ENCODE assay signal across 13 cellular contexts in the genomic region with DNA sequence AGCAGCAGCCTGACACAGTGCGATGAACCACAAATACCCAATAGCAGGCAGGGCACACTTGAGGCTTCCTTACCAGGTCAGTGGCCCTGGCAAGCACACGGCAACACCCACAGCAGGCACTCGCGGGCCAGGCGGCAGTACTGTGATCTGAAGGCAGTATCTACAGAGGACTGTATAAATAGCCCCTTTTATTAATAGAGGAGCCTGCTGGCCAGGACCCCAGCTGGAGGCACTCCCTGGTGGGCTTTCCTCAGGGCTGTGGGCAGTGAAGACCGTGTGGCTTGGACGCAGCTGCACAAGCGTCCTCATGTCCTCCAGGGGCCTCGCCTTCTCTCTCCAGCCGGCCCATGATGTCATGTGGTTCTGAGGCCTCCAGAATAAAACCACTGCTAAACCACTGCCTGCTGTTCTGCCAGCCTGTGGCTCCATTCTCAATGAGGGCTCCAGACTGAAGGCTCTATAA. TPM values are rescaled to one million over a fixed set of nuclear protein-coding genes. Genes with fewer than 3 reads are reported as not detected.
DNase-seq lines count a peak whose midpoint lies in the region; ATAC-seq and TF ChIP-seq lines count a peak whose summit lies in the region.
"Had no signal": no experiment of that assay in that cellular context is flagged by ENCODE, and none has a peak within 500 bp of the region (broad histone marks: within the 10 kb centered on the region; RNA-seq: fewer than 3 reads in every experiment).

No MANE protein-coding gene starts in this region.

- no peaks in the 10 kb centered on the region for H3K79me2 ChIP-seq in trophoblast cell (ENCODE audit: control insufficient read depth, insufficient read depth, low read length, poor library complexity)

- TF ChIP-seq CTCF in glutamatergic neuron (IDR thresholded peaks at IDR 0.05; ENCODE audit: partially characterized antibody, unreplicated experiment) (no peak), nephron progenitor cell (IDR thresholded peaks at IDR 0.05) (no peak), progenitor cell of endocrine pancreas (IDR thresholded peaks at IDR 0.05; ENCODE audit: unreplicated experiment) (no peak)

- no peaks in the 10 kb centered on the region for H3K4me1 ChIP-seq in trophoblast cell (ENCODE audit: control insufficient read depth in 1 of 2, insufficient read depth in 2 of 2, low read length in 2 of 2)

- no peak for DNase-seq in stimulated activated naive CD8-positive, alpha-beta T cell treated with anti-CD3 and anti-CD28 coated beads, Interleukin-15, Interleukin-2, amounts not matched to agents 100 U/mL and 50 U/mL, for 24 hours
- no peak for DNase-seq in stimulated activated naive CD8-positive, alpha-beta T cell treated with anti-CD3 and anti-CD28 coated beads, Interleukin-15, amount 100 ng/mL, for 72 hours
- DNase-seq in glutamatergic neuron (peak; percentile 86), nephron progenitor cell (no peak), progenitor cell of endocrine pancreas (ENCODE audit: low spot score, unreplicated experiment) (no peak), trophoblast cell (no peak), cerebellar nuclear complex (lab: John Stamatoyannopoulos, UW) (no peak)
- DNase-seq: effector CD4-positive, alpha-beta T cell; MM.1S; NCI-H446 treated with DMSO at 0.1 percent for 48 hours; SHP77; stimulated activated naive B cell treated with anti-CD40 and anti-IgM and Interleukin-4, amounts not matched to agents 10 μg/mL and 1 μg/mL and 100 μg/mL, for 72 hours had no signal

- ATAC-seq in stimulated activated naive CD8-positive, alpha-beta T cell treated with anti-CD3 and anti-CD28 coated beads, Interleukin-15, Interleukin-2, amounts not matched to agents 100 U/mL and 50 U/mL, for 24 hours: peak; percentile 60
- no peak for ATAC-seq in stimulated activated naive CD8-positive, alpha-beta T cell treated with anti-CD3 and anti-CD28 coated beads, Interleukin-15, amount 100 ng/mL, for 72 hours
- no peak for ATAC-seq in HG02852 (IDR thresholded peaks at IDR 0.05; ENCODE audit: unreplicated experiment)

- no peaks in the 10 kb centered on the region for H3K27me3 ChIP-seq in trophoblast cell (ENCODE audit: insufficient read depth, low read length)

- no peaks in the 10 kb centered on the region for H3K36me3 Mint-ChIP-seq in glutamatergic neuron (ENCODE audit: unreplicated experiment)
- peaks cover 36% of the 10 kb centered on the region for H3K36me3 Mint-ChIP-seq in nephron progenitor cell (ENCODE audit: low read depth)
- peaks cover 13% of the 10 kb centered on the region for H3K36me3 Mint-ChIP-seq in progenitor cell of endocrine pancreas (ENCODE audit: insufficient read depth)

- H3K18ac ChIP-seq in trophoblast cell (ENCODE audit: low read length): no peak overlapping the region

- no peak overlapping the region for H3K14ac ChIP-seq in trophoblast cell (ENCODE audit: low read length)

- no peak overlapping the region for H3K4me3 Mint-ChIP-seq in stimulated activated naive CD8-positive, alpha-beta T cell treated with anti-CD3 and anti-CD28 coated beads, Interleukin-15, amount 100 ng/mL, for 72 hours
- H3K4me3 Mint-ChIP-seq in glutamatergic neuron (ENCODE audit: unreplicated experiment): no peak overlapping the region
- H3K4me3 Mint-ChIP-seq in nephron progenitor cell: no peak overlapping the region
- no peak overlapping the region for H3K4me3 Mint-ChIP-seq in progenitor cell of endocrine pancreas (ENCODE audit: low read depth)
- H3K4me3 Mint-ChIP-seq: stimulated activated naive B cell treated with anti-CD40 and anti-IgM and Interleukin-4, amounts not matched to agents 10 μg/mL and 1 μg/mL and 100 μg/mL, for 72 hours had no signal

- WGBS in trophoblast cell (ENCODE audit: extremely low coverage, insufficient coverage, insufficient read length): no CpG with 5 or more reads among the region's 10 CpGs

- no peak overlapping the region for H3K4me3 ChIP-seq in trophoblast cell (ENCODE audit: low read depth, low read length)

- H3K27ac Mint-ChIP-seq in stimulated activated naive CD8-positive, alpha-beta T cell treated with anti-CD3 and anti-CD28 coated beads, Interleukin-15, amount 100 ng/mL, for 72 hours: no peak overlapping the region
- H3K27ac Mint-ChIP-seq in glutamatergic neuron (ENCODE audit: unreplicated experiment) (peak overlapping the region; percentile 91), nephron progenitor cell (peak overlapping the region; percentile 75), progenitor cell of endocrine pancreas (no peak overlapping the region)
- H3K27ac Mint-ChIP-seq: stimulated activated naive B cell treated with anti-CD40 and anti-IgM and Interleukin-4, amounts not matched to agents 10 μg/mL and 1 μg/mL and 100 μg/mL, for 72 hours had no signal

- peaks cover 2% of the 10 kb centered on the region for H3K9me3 ChIP-seq in trophoblast cell (ENCODE audit: insufficient read depth, low read depth, low read length)

- H3K9ac ChIP-seq in trophoblast cell (ENCODE audit: low read length): no peak overlapping the region

- H2AK5ac ChIP-seq in trophoblast cell (ENCODE audit: low read length): no peak overlapping the region

- no peak overlapping the region for H4K12ac ChIP-seq in trophoblast cell (ENCODE audit: low read depth, low read length)

- no peak overlapping the region for H2AFZ ChIP-seq in trophoblast cell (ENCODE audit: insufficient read depth, low read length, poor library complexity)

- H3K27ac ChIP-seq in trophoblast cell (ENCODE audit: low read depth, low read length): no peak overlapping the region

- no peaks in the 10 kb centered on the region for H3K4me1 Mint-ChIP-seq in stimulated activated naive CD8-positive, alpha-beta T cell treated with anti-CD3 and anti-CD28 coated beads, Interleukin-15, amount 100 ng/mL, for 72 hours
- H3K4me1 Mint-ChIP-seq in glutamatergic neuron (ENCODE audit: low read depth, unreplicated experiment) (peaks cover 43% of the 10 kb centered on the region), nephron progenitor cell (peaks cover 56% of the 10 kb centered on the region), progenitor cell of endocrine pancreas (ENCODE audit: low read depth) (peaks cover 4% of the 10 kb centered on the region)

- no peaks in the 10 kb centered on the region for H3K79me1 ChIP-seq in trophoblast cell (ENCODE audit: low read length)

- no peak overlapping the region for H3K23ac ChIP-seq in trophoblast cell (ENCODE audit: low read length)

- no peaks in the 10 kb centered on the region for H3K9me3 Mint-ChIP-seq in stimulated activated naive CD8-positive, alpha-beta T cell treated with anti-CD3 and anti-CD28 coated beads, Interleukin-15, amount 100 ng/mL, for 72 hours
- H3K9me3 Mint-ChIP-seq in glutamatergic neuron (ENCODE audit: unreplicated experiment) (peaks cover 9% of the 10 kb centered on the region), nephron progenitor cell (no peaks in the 10 kb centered on the region), progenitor cell of endocrine pancreas (ENCODE audit: low read depth) (no peaks in the 10 kb centered on the region)
- H3K9me3 Mint-ChIP-seq: stimulated activated naive B cell treated with anti-CD40 and anti-IgM and Interleukin-4, amounts not matched to agents 10 μg/mL and 1 μg/mL and 100 μg/mL, for 72 hours had no signal

- H2BK120ac ChIP-seq in trophoblast cell (ENCODE audit: insufficient read depth, low read length, poor library complexity): no peak overlapping the region

- H4K8ac ChIP-seq in trophoblast cell (ENCODE audit: low read depth, low read length): no peak overlapping the region

- H3K4ac ChIP-seq in trophoblast cell (ENCODE audit: low read depth, low read length): no peak overlapping the region

- H3K4me2 ChIP-seq in trophoblast cell (ENCODE audit: low read length): no peak overlapping the region

- H3K36me3 ChIP-seq in trophoblast cell (ENCODE audit: control insufficient read depth in 1 of 2, insufficient read depth in 2 of 2, low read length in 2 of 2): no peaks in the 10 kb centered on the region

- H2BK5ac ChIP-seq in trophoblast cell (ENCODE audit: low read depth, low read length, poor library complexity): no peak overlapping the region

- H4K91ac ChIP-seq in trophoblast cell (ENCODE audit: low read depth, low read length): no peak overlapping the region

- no peak overlapping the region for H2BK12ac ChIP-seq in trophoblast cell (ENCODE audit: low read length)

- H3K27me3 Mint-ChIP-seq in stimulated activated naive CD8-positive, alpha-beta T cell treated with anti-CD3 and anti-CD28 coated beads, Interleukin-15, amount 100 ng/mL, for 72 hours: no peaks in the 10 kb centered on the region
- H3K27me3 Mint-ChIP-seq in glutamatergic neuron (ENCODE audit: unreplicated experiment) (peaks cover 2% of the 10 kb centered on the region), nephron progenitor cell (ENCODE audit: low read depth, poor library complexity) (no peaks in the 10 kb centered on the region), progenitor cell of endocrine pancreas (peaks cover under 1% of the 10 kb centered on the region)

RNA-seq across cellular contexts. Expression of a gene that starts 44.1 kb away (rescaled TPM):
- 30.2 TPM for total RNA-seq in glutamatergic neuron (ENCODE audit: unreplicated experiment)
- total RNA-seq in progenitor cell of endocrine pancreas: 31.4 and 32.4 TPM in 2 replicates
- 0.33 and 0.42 TPM in 2 replicates for polyA plus RNA-seq in trophoblast cell (2013)

Comparison
In these comparisons a context has a peak if more than half of its experiments do, and no peak if none do; other contexts are left out.
1. H3K27ac Mint-ChIP-seq: peak in glutamatergic neuron (single experiment) and nephron progenitor cell (single experiment); none in stimulated activated naive CD8-positive, alpha-beta T cell treated with anti-CD3 and anti-CD28 coated beads, Interleukin-15, amount 100 ng/mL, for 72 hours (0 of 2) and progenitor cell of endocrine pancreas (single experiment).